10 cellular contexts compared by ENCODE assay signal in genomic region chr6:31308845-31309175, GRCh38. TPM values are rescaled to one million over a fixed set of nuclear protein-coding genes. Genes with fewer than 3 reads are reported as not detected.
DNase-seq lines count a peak whose midpoint lies in the region; ATAC-seq and TF ChIP-seq lines count a peak whose summit lies in the region.
"Had no signal": no experiment of that assay in that cellular context is flagged by ENCODE, and none has a peak within 500 bp of the region (broad histone marks: within the 10 kb centered on the region; RNA-seq: fewer than 3 reads in every experiment).

No MANE protein-coding gene starts in this region.

- peak overlapping the region; percentile 18 to 66 (median 45) for H3K4me3 ChIP-seq in breast epithelium
- H3K4me3 ChIP-seq in mucosa of descending colon: no peak overlapping the region
- peak overlapping the region in 3 of 4 donors; percentile 25 to 49 (median 44) for H3K4me3 ChIP-seq in tibial nerve

- H3K9me3 Mint-ChIP-seq in MCF 10A (ENCODE audit: unreplicated experiment) (no peaks in the 10 kb centered on the region), osteocyte (ENCODE audit: unreplicated experiment) (no peaks in the 10 kb centered on the region), H9 (no peaks in the 10 kb centered on the region)
- no peaks in the 10 kb centered on the region for H3K9me3 Mint-ChIP-seq in central memory CD8-positive, alpha-beta T cell

- H3K4me1 Mint-ChIP-seq in MCF 10A (ENCODE audit: insufficient read depth, unreplicated experiment) (no peaks in the 10 kb centered on the region), osteocyte (ENCODE audit: unreplicated experiment) (no peaks in the 10 kb centered on the region), H9 (no peaks in the 10 kb centered on the region)
- peaks cover 6% of the 10 kb centered on the region for H3K4me1 Mint-ChIP-seq in central memory CD8-positive, alpha-beta T cell

- no peaks in the 10 kb centered on the region for H3K36me3 ChIP-seq in breast epithelium
- H3K36me3 ChIP-seq in mucosa of descending colon (ENCODE audit: low read depth): no peaks in the 10 kb centered on the region
- H3K36me3 ChIP-seq in tibial nerve: no peaks in the 10 kb centered on the region

- H2BK5ac ChIP-seq in H9 (ENCODE audit: insufficient read length, low read length): no peak overlapping the region

- no peak for ATAC-seq in central memory CD8-positive, alpha-beta T cell (replicated peaks; ENCODE audit: extremely low read depth, poor library complexity, severe bottlenecking)
- ATAC-seq in mucosa of descending colon: peak; percentile 5

- no peak overlapping the region for H3K4ac ChIP-seq in H9 (ENCODE audit: low read depth, low read length)

- H2AK5ac ChIP-seq in H9 (ENCODE audit: insufficient read length, low read length): no peak overlapping the region

- peak in 1 of 2 donors; percentile 55 for DNase-seq in breast epithelium (ENCODE audit: low spot score in 2 of 2)
- DNase-seq in MCF 10A (ENCODE audit: unreplicated experiment): no peak
- DNase-seq in central memory CD8-positive, alpha-beta T cell (ENCODE audit: low spot score in 2 of 2): no peak
- no peak for DNase-seq in mucosa of descending colon
- no peak for DNase-seq in tibial nerve (ENCODE audit: low spot score in 2 of 2)
- no peak for DNase-seq in osteocyte (ENCODE audit: extremely low spot score, unreplicated experiment)
- no peak for DNase-seq in stimulated activated CD4-positive, alpha-beta T cell treated with anti-CD3 and anti-CD28 coated beads, Interleukin-12 subunit alpha, Interleukin-12 subunit beta, amount 100 ng/mL, for 4 hours
- no peak for DNase-seq in H9
- DNase-seq: NCI-H510A treated with DMSO at 0.1 percent for 48 hours, small intestine had no signal

- no peaks in the 10 kb centered on the region for H3K23me2 ChIP-seq in H9 (ENCODE audit: insufficient read length, low read depth, low read length, poor library complexity, severe bottlenecking)

- BruUV-seq in MCF 10A (replicated peaks; lab: Mats Ljungman, UMichigan): no TSS peak

- no peaks in the 10 kb centered on the region for H3K79me2 ChIP-seq in H9 (ENCODE audit: insufficient read depth, low read length)

- CTCF ChIA-PET in MCF 10A (lab: Yijun Ruan, JAX): no interaction called here

- H3K9ac ChIP-seq in H9 (ENCODE audit: extremely low read depth, insufficient read length, low read length): no peak overlapping the region

- no peak overlapping the region for H3K14ac ChIP-seq in H9 (ENCODE audit: insufficient read depth, low read length)

- TF ChIP-seq POLR2A in breast epithelium (IDR thresholded peaks at IDR 0.05) (no peak), tibial nerve (IDR thresholded peaks at IDR 0.05) (no peak)

- intact Hi-C loops in breast epithelium (cut with DNase I; ENCODE audit: low total_unique reads) (no loop called here), MCF 10A (cut with micrococcal nuclease) (no loop called here), mucosa of descending colon (cut with DNase I, micrococcal nuclease) (no loop called here)

- H2BK120ac ChIP-seq in H9 (ENCODE audit: low read depth, low read length, poor library complexity, severe bottlenecking): no peak overlapping the region

- no peak overlapping the region for H3T11ph ChIP-seq in H9 (ENCODE audit: low read length)

- no peak overlapping the region for H3K4me2 ChIP-seq in H9 (ENCODE audit: insufficient read depth, insufficient read length, low read length)

- TF ChIP-seq CTCF in breast epithelium (IDR thresholded peaks at IDR 0.05): no peak
- TF ChIP-seq CTCF in MCF 10A (IDR thresholded peaks at IDR 0.05; ENCODE audit: unreplicated experiment): no peak
- TF ChIP-seq CTCF in mucosa of descending colon (IDR thresholded peaks at IDR 0.05): no peak
- TF ChIP-seq CTCF in tibial nerve (IDR thresholded peaks at IDR 0.05): no peak
- TF ChIP-seq CTCF in osteocyte (IDR thresholded peaks at IDR 0.05): no peak
- no peak for TF ChIP-seq CTCF in H9 (conservative IDR thresholded peaks at IDR 0.05)

- 47 to 68% methylated on average over 6 to 9 of the region's 11 CpGs for WGBS in tibial nerve, 2 donors
- no CpG with 5 or more reads among the region's 11 CpGs for WGBS in H9 (ENCODE audit: extremely low coverage, insufficient read length, low lambda C conversion rate)

- H3K27me3 ChIP-seq in breast epithelium (no peaks in the 10 kb centered on the region), tibial nerve (peaks cover 0 to 48% of the 10 kb centered on the region in 2 donors), H9 (ENCODE audit: insufficient read depth, low read length) (no peaks in the 10 kb centered on the region)

- no peak overlapping the region for H4K5ac ChIP-seq in H9 (ENCODE audit: insufficient read length, low read depth, low read length)

- H3K4me3 Mint-ChIP-seq in MCF 10A (ENCODE audit: unreplicated experiment): no peak overlapping the region
- peak overlapping the region; percentile 83 for H3K4me3 Mint-ChIP-seq in central memory CD8-positive, alpha-beta T cell
- no peak overlapping the region for H3K4me3 Mint-ChIP-seq in osteocyte (ENCODE audit: unreplicated experiment)
- no peak overlapping the region for H3K4me3 Mint-ChIP-seq in H9

- H3K56ac ChIP-seq in H9 (ENCODE audit: insufficient read length, low read depth, low read length): no peak overlapping the region

- H3K79me1 ChIP-seq in H9 (ENCODE audit: insufficient read depth, low read depth, low read length, poor library complexity, severe bottlenecking): no peaks in the 10 kb centered on the region

- H2BK15ac ChIP-seq in H9 (ENCODE audit: low read depth, low read length): no peak overlapping the region

- no peak overlapping the region for H3K27ac ChIP-seq in breast epithelium
- peak overlapping the region in 1 of 4 donors; percentile 60 for H3K27ac ChIP-seq in tibial nerve
- H3K27ac ChIP-seq in H9 (ENCODE audit: insufficient read length, low read depth, low read length): no peak overlapping the region

- POLR2A ChIA-PET in MCF 10A (lab: Yijun Ruan, JAX): no interaction called here

- no peak overlapping the region for H3K23ac ChIP-seq in H9 (ENCODE audit: insufficient read length, low read depth, low read length)

- no peaks in the 10 kb centered on the region for H4K20me1 ChIP-seq in H9 (ENCODE audit: control insufficient read depth, insufficient read depth, insufficient read length)

- no peak overlapping the region for H2BK20ac ChIP-seq in H9 (ENCODE audit: low read depth, low read length, poor library complexity, severe bottlenecking)

- H3K9me3 ChIP-seq in breast epithelium (no peaks in the 10 kb centered on the region), mucosa of descending colon (no peaks in the 10 kb centered on the region), tibial nerve (no peaks in the 10 kb centered on the region), H9 (ENCODE audit: control insufficient read depth, low read depth, low read length) (no peaks in the 10 kb centered on the region)

- no peak overlapping the region for H2BK12ac ChIP-seq in H9 (ENCODE audit: insufficient read length, low read depth, low read length)

- no peak overlapping the region for H4K91ac ChIP-seq in H9 (ENCODE audit: insufficient read length, low read depth, low read length)

- H3K27ac Mint-ChIP-seq in MCF 10A (ENCODE audit: low read depth, unreplicated experiment) (no peak overlapping the region), osteocyte (ENCODE audit: unreplicated experiment) (no peak overlapping the region), H9 (no peak overlapping the region)
- no peak overlapping the region for H3K27ac Mint-ChIP-seq in central memory CD8-positive, alpha-beta T cell (ENCODE audit: low read depth)

- H2AFZ ChIP-seq in H9 (ENCODE audit: low read length): no peak overlapping the region

- no peak overlapping the region for H4K8ac ChIP-seq in H9 (replicated peaks; ENCODE audit: insufficient read length, low read depth, low read length)

- peaks cover 54% of the 10 kb centered on the region for H3K27me3 Mint-ChIP-seq in MCF 10A (ENCODE audit: insufficient read depth, unreplicated experiment)
- H3K27me3 Mint-ChIP-seq in central memory CD8-positive, alpha-beta T cell: peaks cover 24% of the 10 kb centered on the region
- H3K27me3 Mint-ChIP-seq in osteocyte (ENCODE audit: unreplicated experiment): peaks cover 36% of the 10 kb centered on the region
- H3K27me3 Mint-ChIP-seq in H9 (ENCODE audit: low read depth): peaks cover 4% of the 10 kb centered on the region

- no peak for TF ChIP-seq EP300 in tibial nerve (IDR thresholded peaks at IDR 0.05)

- H3K4me1 ChIP-seq in breast epithelium (no peaks in the 10 kb centered on the region), mucosa of descending colon (ENCODE audit: low read depth) (peaks cover 9% of the 10 kb centered on the region), tibial nerve (peaks cover 0 to 15% (median 4%) of the 10 kb centered on the region in 4 donors), H9 (ENCODE audit: insufficient read depth, low read length) (no peaks in the 10 kb centered on the region)

- no peaks in the 10 kb centered on the region for H3K36me3 Mint-ChIP-seq in MCF 10A (ENCODE audit: insufficient read depth, unreplicated experiment)
- no peaks in the 10 kb centered on the region for H3K36me3 Mint-ChIP-seq in central memory CD8-positive, alpha-beta T cell (ENCODE audit: insufficient read depth)
- H3K36me3 Mint-ChIP-seq in osteocyte (ENCODE audit: unreplicated experiment): no peaks in the 10 kb centered on the region
- no peaks in the 10 kb centered on the region for H3K36me3 Mint-ChIP-seq in H9 (ENCODE audit: insufficient read depth in 1 of 3, low read depth in 3 of 3)

- H3K18ac ChIP-seq in H9 (ENCODE audit: insufficient read length, low read depth, low read length): no peak overlapping the region

RNA-seq across cellular contexts. Expression of gene HLA-C, which starts 36.9 kb away (rescaled TPM):
- total RNA-seq in breast epithelium: 100 to 1,000 TPM; 206 to 546 (median 359) TPM
- total RNA-seq in MCF 10A (2022): 151 and 228 TPM in 2 replicates
- total RNA-seq in mucosa of descending colon: 1,000 to 10,000 TPM in 2 of 3 donors, 100 to 1,000 TPM in 1; 965 to 2,616 (median 1,478) TPM
- 100 to 1,000 TPM; 148 to 482 (median 409) TPM for total RNA-seq in tibial nerve
- total RNA-seq in osteocyte: 408 and 450 TPM in 2 replicates
- 239 and 241 TPM in 2 replicates for total RNA-seq in H9 (2021)

RNA-seq across cellular contexts. Expression of gene HLA-B, which starts 48.2 kb away (rescaled TPM):
- total RNA-seq in breast epithelium (100 to 1,000 TPM; 532 to 813 (median 727) TPM), MCF 10A (2022) (87.4 and 180 TPM in 2 replicates), mucosa of descending colon (1,000 to 10,000 TPM; 1,294 to 6,470 (median 3,045) TPM), tibial nerve (100 to 1,000 TPM; 570 to 933 (median 787) TPM), osteocyte (642 and 768 TPM in 2 replicates), H9 (2021) (68.6 and 70.7 TPM in 2 replicates)
